ENCODE assay signal across 8 cellular contexts in genomic region chr20:39874049-39874893, GRCh38.
DNase-seq lines count a peak whose midpoint lies in the region; ATAC-seq and TF ChIP-seq lines count a peak whose summit lies in the region.

No MANE protein-coding gene starts in this region.

- H3K79me2 ChIP-seq in SU-DHL-6 (ENCODE audit: insufficient read depth, low read length) = no peaks in the 10 kb centered on the region
- H3K79me2 ChIP-seq in fibroblast of lung (ENCODE audit: control insufficient read depth, insufficient read depth, low read length) = no peaks in the 10 kb centered on the region

- H3K27me3 Mint-ChIP-seq in neural crest cell (ENCODE audit: low read depth) = peaks cover 22% of the 10 kb centered on the region

- peak; percentile 36 for DNase-seq in NCI-H1048 (lab: John Stamatoyannopoulos, UW)
- DNase-seq in fibroblast of lung (ENCODE audit: low read depth in 2 of 2) = peak; percentile 75 to 90
- peak; percentile 64 for DNase-seq in neural crest cell (ENCODE audit: low read depth, low spot score)
- DNase-seq in activated effector memory CD4-positive, alpha-beta T cell treated with anti-CD3 and anti-CD28 coated beads, Interleukin-2, amount 50 U/mL, for 16 hours = no peak

- no peaks in the 10 kb centered on the region for H3K9me3 Mint-ChIP-seq in neural crest cell

- H4K20me1 ChIP-seq in SU-DHL-6 (ENCODE audit: low read depth, low read length) (no peaks in the 10 kb centered on the region), fibroblast of lung (ENCODE audit: control insufficient read depth, extremely low read depth, insufficient read depth, low read length) (no peaks in the 10 kb centered on the region)

- peak; percentile 92 for TF ChIP-seq CTCF in 22Rv1 (IDR thresholded peaks at IDR 0.05)
- peak; percentile 2 for TF ChIP-seq CTCF in GM12801 (IDR thresholded peaks at IDR 0.05; ENCODE audit: extremely low read depth, insufficient read length)
- TF ChIP-seq CTCF in SU-DHL-6 (IDR thresholded peaks at IDR 0.05; ENCODE audit: insufficient read depth, low read length, poor library complexity, severe bottlenecking) = peak; percentile 56
- TF ChIP-seq CTCF in fibroblast of lung (conservative IDR thresholded peaks at IDR 0.05 in 1 of 2, IDR thresholded peaks at IDR 0.05 in 1 of 2; ENCODE audit: low read depth in 1 of 2, low read length in 2 of 2) = peak; percentile 93 to 99
- peak; percentile 73 for TF ChIP-seq CTCF in neural crest cell (conservative IDR thresholded peaks at IDR 0.05)

- no peaks in the 10 kb centered on the region for H3K36me3 Mint-ChIP-seq in neural crest cell (ENCODE audit: low read depth)

- no peak overlapping the region for H3K9ac ChIP-seq in SU-DHL-6 (ENCODE audit: low read length)
- H3K9ac ChIP-seq in fibroblast of lung (ENCODE audit: insufficient read depth, low read length) = no peak overlapping the region

- no peaks in the 10 kb centered on the region for H3F3A ChIP-seq in SU-DHL-6 (ENCODE audit: insufficient read depth)

- H3K36me3 ChIP-seq in SU-DHL-6 (ENCODE audit: low read length) (no peaks in the 10 kb centered on the region), fibroblast of lung (ENCODE audit: control insufficient read depth, insufficient read depth, low read length) (no peaks in the 10 kb centered on the region)

- H3K9me3 ChIP-seq in SU-DHL-6 (ENCODE audit: insufficient read depth, low read length) (no peaks in the 10 kb centered on the region), fibroblast of lung (ENCODE audit: control insufficient read depth, insufficient read depth, low read depth, low read length) (no peaks in the 10 kb centered on the region)

- peak; percentile 89 for ATAC-seq in HG02588 (IDR thresholded peaks at IDR 0.05; ENCODE audit: unreplicated experiment)

- H3K27ac ChIP-seq in 22Rv1 (no peak overlapping the region), SU-DHL-6 (ENCODE audit: low read depth, low read length) (no peak overlapping the region), fibroblast of lung (ENCODE audit: insufficient read depth, low read length) (no peak overlapping the region)

- H3K4me2 ChIP-seq in SU-DHL-6 (ENCODE audit: low read depth, low read length, poor library complexity, severe bottlenecking) (peak overlapping the region; percentile 31), fibroblast of lung (ENCODE audit: extremely low read depth, insufficient read depth, low read length) (no peak overlapping the region)

- no peak overlapping the region for H3K4me3 ChIP-seq in SU-DHL-6 (ENCODE audit: insufficient read depth, low read length, poor library complexity, severe bottlenecking)
- no peak overlapping the region for H3K4me3 ChIP-seq in fibroblast of lung (replicated peaks in 1 of 4; ENCODE audit: control extremely low read depth in 1 of 4, insufficient read depth in 1 of 4, low read depth in 3 of 4, low read length in 4 of 4)

- H3K4me1 ChIP-seq in fibroblast of lung (ENCODE audit: control insufficient read depth, extremely low read depth, insufficient read depth, low read length) = no peaks in the 10 kb centered on the region

- H3K4me3 Mint-ChIP-seq in neural crest cell = no peak overlapping the region

- no peaks in the 10 kb centered on the region for H3K9me2 ChIP-seq in SU-DHL-6 (replicated peaks; ENCODE audit: insufficient read depth, low read length)

- peaks cover 44% of the 10 kb centered on the region for H3K4me1 Mint-ChIP-seq in neural crest cell

- H3K27ac Mint-ChIP-seq in neural crest cell (ENCODE audit: unreplicated experiment) = no peak overlapping the region

- H3K27me3 ChIP-seq in SU-DHL-6 (ENCODE audit: low read length) = no peaks in the 10 kb centered on the region
- H3K27me3 ChIP-seq in fibroblast of lung (ENCODE audit: control insufficient read depth, insufficient read depth, low read length) = no peaks in the 10 kb centered on the region

- H2AFZ ChIP-seq in SU-DHL-6 (ENCODE audit: low read depth, low read length, severe bottlenecking) (peak overlapping the region; percentile 10), fibroblast of lung (ENCODE audit: low read length) (no peak overlapping the region)

Comparison
In these comparisons a context has a peak if more than half of its experiments do, and no peak if none do; other contexts are left out.
1. CTCF ChIP-seq: peak in every context shown above with its lines; median percentile 96 in fibroblast of lung; 92 in 22Rv1; 73 in neural crest cell; 56 in SU-DHL-6; 2 in GM12801.